In the genomic region with DNA sequence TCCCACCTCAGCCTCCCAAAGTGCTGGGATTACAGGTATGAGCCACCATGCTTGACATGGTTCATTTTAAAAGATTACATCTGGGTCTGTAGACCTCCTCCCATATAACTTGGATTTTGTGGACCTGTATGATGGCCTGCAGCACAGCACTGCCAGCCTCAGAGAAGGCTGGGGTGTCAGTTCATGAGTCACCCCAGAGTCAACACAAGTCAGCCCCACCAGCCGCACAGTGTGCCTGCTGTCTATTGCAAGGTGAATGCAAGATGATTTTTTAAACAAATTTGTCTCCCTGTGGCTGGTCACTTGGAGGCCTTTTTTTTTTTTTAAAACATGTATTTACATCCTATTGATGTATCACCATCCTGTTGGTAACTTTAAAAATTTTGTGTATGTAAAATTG, we compare ENCODE assay signal across 17 cellular contexts.
"Had no signal": no experiment of that assay in that cellular context is flagged by ENCODE, and none has a peak within 500 bp of the region (broad histone marks: within the 10 kb centered on the region; RNA-seq: fewer than 3 reads in every experiment).

No MANE protein-coding gene starts in this region.

- H3K4me1 ChIP-seq: ascending aorta, psoas muscle, sigmoid colon had no signal

- DNase-seq: activated B cell treated with CpG ODN at 0.5 μM for 24 hours; activated CD4-positive, alpha-beta T cell treated with anti-CD3 and anti-CD28 coated beads for 48 hours; activated CD8-positive, alpha-beta memory T cell treated with anti-CD3 and anti-CD28 coated beads, Interleukin-2, amount 50 U/mL, for 4 hours; activated CD8-positive, alpha-beta T cell treated with anti-CD3 and anti-CD28 coated beads for 36 hours; activated naive CD4-positive, alpha-beta T cell treated with anti-CD3 and anti-CD28 coated beads for 36 hours; activated T-cell treated with anti-CD3 and anti-CD28 coated beads, Interleukin-2, amount 50 U/mL, for 4 hours; cerebellar nuclear complex; cortex of kidney; effector CD4-positive, alpha-beta T cell; naive thymus-derived CD8-positive, alpha-beta T cell; ovary; psoas muscle; sigmoid colon; stimulated activated CD4-positive, alpha-beta T cell treated with anti-CD3 and anti-CD28 coated beads, Interleukin-4, amount 100 ng/mL, for 24 hours; stomach had no signal

- H3K36me3 ChIP-seq: ovary had no signal

- H3K4me3 ChIP-seq: ascending aorta, ovary, psoas muscle, sigmoid colon, stomach had no signal

- H3K27ac ChIP-seq: ascending aorta, ovary, psoas muscle, sigmoid colon had no signal

- ATAC-seq: activated CD8-positive, alpha-beta T cell treated with anti-CD3 and anti-CD28 coated beads for 36 hours; activated T-cell treated with anti-CD3 and anti-CD28 coated beads, Interleukin-2, amount 50 U/mL, for 4 hours; naive thymus-derived CD8-positive, alpha-beta T cell; stimulated activated effector memory CD8-positive, alpha-beta T cell treated with anti-CD3 and anti-CD28 coated beads, Interleukin-12 subunit alpha, Interleukin-12 subunit beta, amount 100 ng/mL, for 72 hours had no signal

- H3K27me3 ChIP-seq: ascending aorta, ovary, sigmoid colon, stomach had no signal

- H3K9me3 ChIP-seq: ascending aorta, ovary, psoas muscle, sigmoid colon, stomach had no signal
